Comparison of ENCODE assay signal across 16 cellular contexts in the genomic region with DNA sequence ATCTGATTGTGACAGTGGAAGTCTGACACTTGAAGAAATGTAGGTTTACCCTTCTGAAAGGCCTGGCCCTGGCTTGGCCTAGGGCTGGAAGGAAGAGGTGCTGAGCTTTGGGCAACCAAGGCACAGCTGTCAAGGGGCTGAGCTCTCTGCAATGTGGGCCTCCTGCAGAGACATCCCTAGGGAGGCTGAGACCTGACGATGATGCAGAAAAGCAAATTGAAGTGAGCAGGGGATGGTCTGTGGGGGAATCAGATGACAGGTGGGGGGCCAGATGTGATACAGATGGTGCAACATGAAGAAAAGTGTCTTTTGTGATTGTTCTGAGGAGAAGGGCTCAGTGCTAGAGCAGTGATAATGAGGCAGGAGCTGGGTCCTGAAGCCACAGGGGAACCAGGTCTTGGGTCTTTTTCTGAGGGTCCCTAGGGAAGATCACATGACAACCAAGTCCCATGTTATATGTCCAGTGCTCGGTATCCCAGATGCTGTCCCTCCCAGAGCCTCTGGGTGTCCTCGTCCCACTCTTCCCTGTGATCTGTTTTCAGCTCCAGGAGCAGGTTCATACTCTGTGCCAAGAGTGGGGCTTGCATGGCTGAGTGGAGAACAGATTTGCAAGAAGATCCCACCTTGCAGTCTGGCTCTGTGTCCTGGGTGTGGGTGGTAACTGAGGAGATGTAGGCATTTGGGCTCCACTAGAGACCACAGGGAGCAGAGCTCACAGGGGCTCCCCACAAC.
DNase-seq lines count a peak whose midpoint lies in the region; ATAC-seq, FAIRE-seq and TF ChIP-seq lines count a peak whose summit lies in the region.
"Had no signal": no experiment of that assay in that cellular context is flagged by ENCODE, and none has a peak within 500 bp of the region (broad histone marks: within the 10 kb centered on the region; RNA-seq: fewer than 3 reads in every experiment).

No MANE protein-coding gene starts in this region.

- TF ChIP-seq POLR2A in HepG2 (IDR thresholded peaks at IDR 0.05; ENCODE audit: insufficient read depth in 1 of 2, low read depth in 2 of 2, low read length in 2 of 2) (no peak), right lobe of liver (IDR thresholded peaks at IDR 0.05) (no peak), esophagus muscularis mucosa (IDR thresholded peaks at IDR 0.05; ENCODE audit: low read depth) (no peak), GM18505 (IDR thresholded peaks at IDR 0.05; ENCODE audit: borderline replicate concordance, extremely low read depth, insufficient read depth, insufficient read length) (no peak)

- H3K36me3 ChIP-seq in HepG2 (replicated peaks in 1 of 2; ENCODE audit: control insufficient read depth in 1 of 2, insufficient read depth in 2 of 2, low read length in 2 of 2) (no peaks in the 10 kb centered on the region), right lobe of liver (no peaks in the 10 kb centered on the region), esophagus muscularis mucosa (no peaks in the 10 kb centered on the region)
- H3K36me3 ChIP-seq: upper lobe of left lung had no signal

- POLR2A ChIA-PET in HepG2 (lab: Yijun Ruan, JAX) = no interaction called here

- no peak overlapping the region for H3K9ac ChIP-seq in HepG2 (ENCODE audit: insufficient read depth, low read depth, low read length)

- H3K27me3 ChIP-seq in HepG2 (ENCODE audit: control insufficient read depth in 1 of 2, insufficient read depth in 2 of 2, low read length in 2 of 2) (peaks cover 0 to 14% of the 10 kb centered on the region in 2 experiments; a peak in 1 of 5 replicates), right lobe of liver (no peaks in the 10 kb centered on the region), esophagus muscularis mucosa (peaks cover 0 to 53% (median 0%) of the 10 kb centered on the region in 4 donors)
- H3K27me3 ChIP-seq: upper lobe of left lung had no signal

- TF ChIP-seq EP300 in HepG2 (IDR thresholded peaks at IDR 0.05; ENCODE audit: low read depth in 2 of 2, low read length in 2 of 2) (no peak), HepG2 (CRISPR knock-in tag; IDR thresholded peaks at IDR 0.05; ENCODE audit: borderline replicate concordance) (no peak), esophagus muscularis mucosa (IDR thresholded peaks at IDR 0.05) (no peak)

- H4K20me1 ChIP-seq in HepG2 (ENCODE audit: insufficient read depth, low read length) = no peaks in the 10 kb centered on the region

- TF ChIP-seq CTCF in HepG2 (CRISPR knock-in tag; IDR thresholded peaks at IDR 0.05) (no peak), right lobe of liver (IDR thresholded peaks at IDR 0.05) (no peak), esophagus muscularis mucosa (IDR thresholded peaks at IDR 0.05) (no peak)

- intact Hi-C loops in HepG2 (cut with micrococcal nuclease; ENCODE audit: unreplicated experiment) = no loop called here
- intact Hi-C loops in right lobe of liver (cut with DNase I) = no loop called here
- intact Hi-C loops in esophagus muscularis mucosa (cut with DNase I) = no loop called here

- peaks cover 5% of the 10 kb centered on the region; the same call in 1 of the 2 replicates for H3K4me1 ChIP-seq in HepG2 (ENCODE audit: insufficient read depth, low read length)
- H3K4me1 ChIP-seq in right lobe of liver = no peaks in the 10 kb centered on the region
- H3K4me1 ChIP-seq in esophagus muscularis mucosa = peaks cover 0 to 3% (median 0%) of the 10 kb centered on the region in 4 donors
- H3K4me1 ChIP-seq: Caco-2 had no signal

- H3K4me2 ChIP-seq in HepG2 (ENCODE audit: low read depth, low read length) = no peak overlapping the region

- FAIRE-seq in HepG2 (lab: Jason Lieb, UNC) = no peak

- in situ Hi-C loops in HepG2 (cut with HindIII; ENCODE audit: extremely low pct_ligation_motif_present, low pct_unique_long_range_greater_than_20kb) = no loop called here

- BruUV-seq in HepG2 (replicated peaks; lab: Mats Ljungman, UMichigan) = no TSS peak

- no peak for DNase-seq in HepG2 (ENCODE audit: low spot score)
- DNase-seq in right lobe of liver = no peak
- peak; percentile 97 for DNase-seq in NCI-H2171 treated with DMSO at 0.1 percent for 48 hours (lab: John Stamatoyannopoulos, UW)
- DNase-seq in esophagus muscularis mucosa (ENCODE audit: extremely low spot score) = peak; percentile 80
- no peak for DNase-seq in activated T-cell treated with anti-CD3 and anti-CD28 coated beads, Interleukin-2, amount 50 U/mL, for 1 hour
- no peak for DNase-seq in HK-2 (ENCODE audit: unreplicated experiment)
- DNase-seq: activated CD4-positive, alpha-beta T cell treated with anti-CD3 and anti-CD28 coated beads for 48 hours; Caco-2; hypothalamus; left ventricle myocardium superior; Right ventricle myocardium superior; stimulated activated naive CD8-positive, alpha-beta T cell treated with anti-CD3 and anti-CD28 coated beads, Interleukin-15, Interleukin-2, amounts not matched to agents 100 U/mL and 50 U/mL, for 24 hours; upper lobe of left lung had no signal

- H3K4me3 ChIP-seq in HepG2 (replicated peaks in 1 of 3; ENCODE audit: insufficient read depth in 1 of 3, low read depth in 2 of 3, low read length in 3 of 3) (no peak overlapping the region), right lobe of liver (no peak overlapping the region), esophagus muscularis mucosa (no peak overlapping the region)
- H3K4me3 ChIP-seq: upper lobe of left lung had no signal

- ATAC-seq in HepG2 = peak; percentile 61
- ATAC-seq in right lobe of liver = no peak
- no peak for ATAC-seq in GM18505 (IDR thresholded peaks at IDR 0.05; ENCODE audit: unreplicated experiment)
- ATAC-seq in GM21529 (IDR thresholded peaks at IDR 0.05; ENCODE audit: unreplicated experiment) = no peak
- ATAC-seq: activated naive CD4-positive, alpha-beta T cell treated with anti-CD3 and anti-CD28 coated beads, Interleukin-2, amount 50 U/mL, for 72 hours; left ventricle myocardium superior; stimulated activated naive CD8-positive, alpha-beta T cell treated with anti-CD3 and anti-CD28 coated beads, Interleukin-15, Interleukin-2, amounts not matched to agents 100 U/mL and 50 U/mL, for 24 hours had no signal

- no peaks in the 10 kb centered on the region for H3K9me3 ChIP-seq in HepG2 (ENCODE audit: low read length)
- no peaks in the 10 kb centered on the region for H3K9me3 ChIP-seq in right lobe of liver
- H3K9me3 ChIP-seq in esophagus muscularis mucosa = no peaks in the 10 kb centered on the region
- H3K9me3 ChIP-seq: Caco-2, upper lobe of left lung had no signal

- H3K79me2 ChIP-seq in HepG2 (ENCODE audit: insufficient read depth, low read length) = no peaks in the 10 kb centered on the region

- H3K27ac ChIP-seq in HepG2 (ENCODE audit: extremely low read length, insufficient read depth, low read length) = no peak overlapping the region
- H3K27ac ChIP-seq in right lobe of liver = no peak overlapping the region
- H3K27ac ChIP-seq in esophagus muscularis mucosa (replicated peaks in 1 of 4) = no peak overlapping the region
- H3K27ac ChIP-seq: upper lobe of left lung had no signal

- WGBS in HepG2 (ENCODE audit: low lambda C conversion rate) = 0% methylated on average over 3 of the region's 3 CpGs
- 45% methylated on average over 3 of the region's 3 CpGs for WGBS in right lobe of liver (ENCODE audit: insufficient coverage, low coverage, low lambda C conversion rate, missing lambda C conversion rate)
- WGBS in esophagus muscularis mucosa = 92% methylated on average over 1 of the region's 3 CpGs

- no peak for TF ChIP-seq RAD21 in HepG2 (CRISPR knock-in tag; IDR thresholded peaks at IDR 0.05)

- no peak overlapping the region for H2AFZ ChIP-seq in HepG2 (ENCODE audit: low read length)

- CTCF ChIA-PET in HepG2 (lab: Yijun Ruan, JAX; ENCODE audit: low intra/inter-chr PET ratio, low total read pairs) = no interaction called here

TF ChIP-seq in HepG2, 621 proteins besides CTCF, POLR2A, EP300 and RAD21:
- TF ChIP-seq YEATS2 (CRISPR knock-in tag; IDR thresholded peaks at IDR 0.05; ENCODE audit: borderline replicate concordance) (no peak), KLF6 (CRISPR knock-in tag; IDR thresholded peaks at IDR 0.05) (no peak), CENPX (CRISPR knock-in tag; IDR thresholded peaks at IDR 0.05) (no peak), TCF7 (IDR thresholded peaks at IDR 0.05; ENCODE audit: low read depth) (no peak), ZNF225 (CRISPR knock-in tag; IDR thresholded peaks at IDR 0.05) (no peak), EZH2 (conservative IDR thresholded peaks at IDR 0.05; ENCODE audit: low read depth, low read length) (no peak), ZSCAN22 (CRISPR knock-in tag; IDR thresholded peaks at IDR 0.05) (no peak), ZNF333 (CRISPR knock-in tag; IDR thresholded peaks at IDR 0.05; ENCODE audit: borderline replicate concordance) (no peak)
- TF ChIP-seq, protein P1, sequence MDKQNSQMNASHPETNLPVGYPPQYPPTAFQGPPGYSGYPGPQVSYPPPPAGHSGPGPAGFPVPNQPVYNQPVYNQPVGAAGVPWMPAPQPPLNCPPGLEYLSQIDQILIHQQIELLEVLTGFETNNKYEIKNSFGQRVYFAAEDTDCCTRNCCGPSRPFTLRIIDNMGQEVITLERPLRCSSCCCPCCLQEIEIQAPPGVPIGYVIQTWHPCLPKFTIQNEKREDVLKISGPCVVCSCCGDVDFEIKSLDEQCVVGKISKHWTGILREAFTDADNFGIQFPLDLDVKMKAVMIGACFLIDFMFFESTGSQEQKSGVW (CRISPR knock-in tag; IDR thresholded peaks at IDR 0.05; ENCODE audit: borderline replicate concordance) = no peak

Comparison
In these comparisons a context has a peak if more than half of its experiments do, and no peak if none do; other contexts are left out.
1. DNase-seq: peak in NCI-H2171 treated with DMSO at 0.1 percent for 48 hours (single experiment) and esophagus muscularis mucosa (single experiment); none in HepG2 (single experiment), right lobe of liver (0 of 3), activated T-cell treated with anti-CD3 and anti-CD28 coated beads, Interleukin-2, amount 50 U/mL, for 1 hour (single experiment) and HK-2 (single experiment).